ENCODE assay signal across 28 cellular contexts in genomic region chr1:199221371-199222150, GRCh38.
DNase-seq lines count a peak whose midpoint lies in the region; ATAC-seq and TF ChIP-seq lines count a peak whose summit lies in the region.
"Had no signal": no experiment of that assay in that cellular context is flagged by ENCODE, and none has a peak within 500 bp of the region (broad histone marks: within the 10 kb centered on the region; RNA-seq: fewer than 3 reads in every experiment).

No MANE protein-coding gene starts in this region.

- intact Hi-C loops in left ventricle myocardium superior (cut with micrococcal nuclease) = no loop called here
- intact Hi-C loops in left ventricle myocardium inferior (cut with micrococcal nuclease) = no loop called here
- intact Hi-C loops in upper lobe of right lung (cut with DNase I) = no loop called here

- H3K4me3 Mint-ChIP-seq in T-helper 17 cell = no peak overlapping the region
- H3K4me3 Mint-ChIP-seq: activated CD4-positive, alpha-beta memory T cell treated with anti-CD3 and anti-CD28 coated beads, Interleukin-2, amount 10 ng/mL, durations not matched to agents 7 days and 5 days; immature natural killer cell; nephron; type B pancreatic cell had no signal

- ATAC-seq in left ventricle myocardium superior = no peak
- no peak for ATAC-seq in T-helper 17 cell
- peak; percentile 26 for ATAC-seq in upper lobe of right lung
- ATAC-seq: foreskin keratinocyte, left lung, PC-3 had no signal

- H3K27me3 ChIP-seq in left ventricle myocardium inferior (ENCODE audit: low read depth) (no peaks in the 10 kb centered on the region), upper lobe of right lung (no peaks in the 10 kb centered on the region)
- H3K27me3 ChIP-seq: BE2C, foreskin keratinocyte, left lung had no signal

- H3K27me3 Mint-ChIP-seq in T-helper 17 cell = no peaks in the 10 kb centered on the region
- H3K27me3 Mint-ChIP-seq: activated CD4-positive, alpha-beta memory T cell treated with anti-CD3 and anti-CD28 coated beads, Interleukin-2, amount 10 ng/mL, durations not matched to agents 7 days and 5 days; type B pancreatic cell had no signal

- H3K36me3 Mint-ChIP-seq in T-helper 17 cell (ENCODE audit: low read depth) = no peaks in the 10 kb centered on the region
- H3K36me3 Mint-ChIP-seq: type B pancreatic cell had no signal

- H3K4me1 ChIP-seq in left ventricle myocardium inferior (no peaks in the 10 kb centered on the region), upper lobe of right lung (no peaks in the 10 kb centered on the region)
- H3K4me1 ChIP-seq: BE2C, left lung, parathyroid adenoma had no signal

- peaks cover 11% of the 10 kb centered on the region for H3K4me1 Mint-ChIP-seq in T-helper 17 cell

- DNase-seq in left ventricle myocardium superior (peak; percentile 4), left ventricle myocardium inferior (no peak), T-helper 17 cell (no peak), upper lobe of right lung (no peak), 8988T (no peak), GF-D8 (lab: John Stamatoyannopoulos, UW) (no peak), DMS53 (lab: John Stamatoyannopoulos, UW) (no peak)
- DNase-seq in Jurkat, Clone E6-1 (ENCODE audit: low read depth, low spot score) = peak; percentile 80
- DNase-seq: activated CD4-positive, alpha-beta memory T cell treated with anti-CD3 and anti-CD28 coated beads, Interleukin-2, amount 10 ng/mL, durations not matched to agents 7 days and 5 days; activated effector memory CD4-positive, alpha-beta T cell treated with Interleukin-2 at 50 U/mL for 16 hours; cerebellar nuclear complex; effector CD4-positive, alpha-beta T cell; foreskin keratinocyte; GOT3; immature natural killer cell; KBM-7; NCI-H1092; NCI-H2081 treated with DMSO at 0.1 percent for 48 hours; PC-3; right cardiac atrium; Right ventricle myocardium superior; stimulated activated CD4-positive, alpha-beta T cell treated with anti-CD3 and anti-CD28 coated beads, Interleukin-12 subunit alpha, Interleukin-12 subunit beta, amount 100 ng/mL, for 4 hours; T1000 had no signal

- H3K27ac ChIP-seq in left ventricle myocardium inferior (replicated peaks) (no peak overlapping the region), upper lobe of right lung (no peak overlapping the region)
- H3K27ac ChIP-seq: foreskin keratinocyte, left lung, parathyroid adenoma had no signal

- TF ChIP-seq CTCF in left ventricle myocardium inferior (IDR thresholded peaks at IDR 0.05; ENCODE audit: borderline replicate concordance) (no peak), upper lobe of right lung (IDR thresholded peaks at IDR 0.05) (no peak)

- H3K9me3 ChIP-seq in left ventricle myocardium inferior (replicated peaks) (no peaks in the 10 kb centered on the region), T-helper 17 cell (ENCODE audit: control insufficient read depth, low read length, poor library complexity, severe bottlenecking) (no peaks in the 10 kb centered on the region), upper lobe of right lung (no peaks in the 10 kb centered on the region)
- H3K9me3 ChIP-seq: BE2C, left lung had no signal

- no peaks in the 10 kb centered on the region for H3K36me3 ChIP-seq in left ventricle myocardium inferior
- H3K36me3 ChIP-seq in upper lobe of right lung = no peaks in the 10 kb centered on the region
- H3K36me3 ChIP-seq: BE2C, left lung had no signal

- H3K27ac Mint-ChIP-seq in T-helper 17 cell = peak overlapping the region; percentile 27
- H3K27ac Mint-ChIP-seq: activated CD4-positive, alpha-beta memory T cell treated with anti-CD3 and anti-CD28 coated beads, Interleukin-2, amount 10 ng/mL, durations not matched to agents 7 days and 5 days; immature natural killer cell; nephron; type B pancreatic cell had no signal

- H3K4me3 ChIP-seq in left ventricle myocardium inferior (no peak overlapping the region), upper lobe of right lung (no peak overlapping the region)
- no peak overlapping the region for H3K4me3 ChIP-seq in Jurkat, Clone E6-1 (ENCODE audit: low read length)
- H3K4me3 ChIP-seq: left lung had no signal

Comparison
In these comparisons a context has a peak if more than half of its experiments do, and no peak if none do; other contexts are left out.
1. DNase-seq: peak in left ventricle myocardium superior (single experiment) and Jurkat, Clone E6-1 (single experiment); none in left ventricle myocardium inferior (single experiment), T-helper 17 cell (0 of 3), upper lobe of right lung (single experiment), 8988T (single experiment), GF-D8 (single experiment) and DMS53 (single experiment).